In the genomic region with DNA sequence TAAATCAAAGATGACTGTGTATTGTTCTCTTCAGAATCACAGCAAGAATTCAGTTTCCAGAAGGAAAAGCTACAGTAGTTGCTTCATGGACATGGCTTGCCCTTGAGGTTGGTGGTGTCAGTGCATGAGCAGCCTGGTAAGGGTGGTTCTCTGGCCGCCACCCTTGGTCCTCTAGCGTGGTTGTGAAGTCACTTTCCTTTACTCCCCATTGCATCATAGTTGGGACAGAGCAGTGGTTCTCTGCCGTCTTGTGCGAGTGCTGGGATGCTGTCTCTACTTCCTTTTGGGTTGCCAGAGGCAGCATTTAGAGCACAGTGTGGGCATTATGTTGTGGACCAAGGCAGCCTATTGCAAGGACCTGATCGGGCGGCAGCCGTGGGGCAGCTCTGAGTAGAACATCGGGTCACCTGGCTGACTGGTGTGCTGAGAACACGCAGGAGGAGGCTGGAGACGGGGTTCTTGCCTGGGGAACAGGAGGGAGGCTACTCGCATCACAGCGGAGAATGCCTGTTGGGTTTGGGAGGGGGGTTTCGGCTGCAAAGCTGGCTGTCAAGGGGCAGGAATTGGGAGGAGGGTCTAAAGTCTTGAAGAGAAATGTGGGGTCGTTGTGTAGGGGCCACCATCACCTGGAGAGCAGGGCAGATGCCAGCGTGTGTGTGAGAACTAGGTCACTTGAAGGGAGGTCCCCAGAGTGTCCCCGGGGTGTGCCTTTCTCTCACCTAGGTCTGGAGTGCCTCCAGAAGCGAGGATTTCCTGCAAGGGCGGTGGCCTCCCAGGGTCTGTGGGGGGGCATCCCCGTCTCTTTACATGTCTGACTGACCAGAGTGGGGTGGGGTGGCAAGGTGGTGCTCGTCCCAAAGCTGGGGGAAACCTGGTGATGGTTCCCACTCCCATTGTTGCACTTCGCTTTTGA, we compare ENCODE assay signal across 1 cellular context.
TF ChIP-seq lines count a peak whose summit lies in the region.

No MANE protein-coding gene starts in this region.

TF ChIP-seq in HepG2, 621 proteins besides CTCF, POLR2A, EP300 and RAD21 (continues in another document):
- TF ChIP-seq ZMYM2 (CRISPR knock-in tag; IDR thresholded peaks at IDR 0.05): no peak
- no peak for TF ChIP-seq ZNF878 (CRISPR knock-in tag; IDR thresholded peaks at IDR 0.05)
- TF ChIP-seq JUND (CRISPR knock-in tag; IDR thresholded peaks at IDR 0.05): no peak
- TF ChIP-seq ZNF563 (CRISPR knock-in tag; IDR thresholded peaks at IDR 0.05): no peak
- TF ChIP-seq, protein P1, sequence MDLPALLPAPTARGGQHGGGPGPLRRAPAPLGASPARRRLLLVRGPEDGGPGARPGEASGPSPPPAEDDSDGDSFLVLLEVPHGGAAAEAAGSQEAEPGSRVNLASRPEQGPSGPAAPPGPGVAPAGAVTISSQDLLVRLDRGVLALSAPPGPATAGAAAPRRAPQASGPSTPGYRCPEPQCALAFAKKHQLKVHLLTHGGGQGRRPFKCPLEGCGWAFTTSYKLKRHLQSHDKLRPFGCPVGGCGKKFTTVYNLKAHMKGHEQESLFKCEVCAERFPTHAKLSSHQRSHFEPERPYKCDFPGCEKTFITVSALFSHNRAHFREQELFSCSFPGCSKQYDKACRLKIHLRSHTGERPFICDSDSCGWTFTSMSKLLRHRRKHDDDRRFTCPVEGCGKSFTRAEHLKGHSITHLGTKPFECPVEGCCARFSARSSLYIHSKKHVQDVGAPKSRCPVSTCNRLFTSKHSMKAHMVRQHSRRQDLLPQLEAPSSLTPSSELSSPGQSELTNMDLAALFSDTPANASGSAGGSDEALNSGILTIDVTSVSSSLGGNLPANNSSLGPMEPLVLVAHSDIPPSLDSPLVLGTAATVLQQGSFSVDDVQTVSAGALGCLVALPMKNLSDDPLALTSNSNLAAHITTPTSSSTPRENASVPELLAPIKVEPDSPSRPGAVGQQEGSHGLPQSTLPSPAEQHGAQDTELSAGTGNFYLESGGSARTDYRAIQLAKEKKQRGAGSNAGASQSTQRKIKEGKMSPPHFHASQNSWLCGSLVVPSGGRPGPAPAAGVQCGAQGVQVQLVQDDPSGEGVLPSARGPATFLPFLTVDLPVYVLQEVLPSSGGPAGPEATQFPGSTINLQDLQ (CRISPR knock-in tag; IDR thresholded peaks at IDR 0.05): no peak
- TF ChIP-seq, protein P2, sequence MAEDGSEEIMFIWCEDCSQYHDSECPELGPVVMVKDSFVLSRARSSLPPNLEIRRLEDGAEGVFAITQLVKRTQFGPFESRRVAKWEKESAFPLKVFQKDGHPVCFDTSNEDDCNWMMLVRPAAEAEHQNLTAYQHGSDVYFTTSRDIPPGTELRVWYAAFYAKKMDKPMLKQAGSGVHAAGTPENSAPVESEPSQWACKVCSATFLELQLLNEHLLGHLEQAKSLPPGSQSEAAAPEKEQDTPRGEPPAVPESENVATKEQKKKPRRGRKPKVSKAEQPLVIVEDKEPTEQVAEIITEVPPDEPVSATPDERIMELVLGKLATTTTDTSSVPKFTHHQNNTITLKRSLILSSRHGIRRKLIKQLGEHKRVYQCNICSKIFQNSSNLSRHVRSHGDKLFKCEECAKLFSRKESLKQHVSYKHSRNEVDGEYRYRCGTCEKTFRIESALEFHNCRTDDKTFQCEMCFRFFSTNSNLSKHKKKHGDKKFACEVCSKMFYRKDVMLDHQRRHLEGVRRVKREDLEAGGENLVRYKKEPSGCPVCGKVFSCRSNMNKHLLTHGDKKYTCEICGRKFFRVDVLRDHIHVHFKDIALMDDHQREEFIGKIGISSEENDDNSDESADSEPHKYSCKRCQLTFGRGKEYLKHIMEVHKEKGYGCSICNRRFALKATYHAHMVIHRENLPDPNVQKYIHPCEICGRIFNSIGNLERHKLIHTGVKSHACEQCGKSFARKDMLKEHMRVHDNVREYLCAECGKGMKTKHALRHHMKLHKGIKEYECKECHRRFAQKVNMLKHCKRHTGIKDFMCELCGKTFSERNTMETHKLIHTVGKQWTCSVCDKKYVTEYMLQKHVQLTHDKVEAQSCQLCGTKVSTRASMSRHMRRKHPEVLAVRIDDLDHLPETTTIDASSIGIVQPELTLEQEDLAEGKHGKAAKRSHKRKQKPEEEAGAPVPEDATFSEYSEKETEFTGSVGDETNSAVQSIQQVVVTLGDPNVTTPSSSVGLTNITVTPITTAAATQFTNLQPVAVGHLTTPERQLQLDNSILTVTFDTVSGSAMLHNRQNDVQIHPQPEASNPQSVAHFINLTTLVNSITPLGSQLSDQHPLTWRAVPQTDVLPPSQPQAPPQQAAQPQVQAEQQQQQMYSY (CRISPR knock-in tag; IDR thresholded peaks at IDR 0.05): no peak
- peak; percentile 70; the same call in 1 of the 2 replicates for TF ChIP-seq POLR2AphosphoS2 (IDR thresholded peaks at IDR 0.05; ENCODE audit: low read depth, low read length)
- no peak for TF ChIP-seq IKZF1 (IDR thresholded peaks at IDR 0.05)
- TF ChIP-seq, protein P3, sequence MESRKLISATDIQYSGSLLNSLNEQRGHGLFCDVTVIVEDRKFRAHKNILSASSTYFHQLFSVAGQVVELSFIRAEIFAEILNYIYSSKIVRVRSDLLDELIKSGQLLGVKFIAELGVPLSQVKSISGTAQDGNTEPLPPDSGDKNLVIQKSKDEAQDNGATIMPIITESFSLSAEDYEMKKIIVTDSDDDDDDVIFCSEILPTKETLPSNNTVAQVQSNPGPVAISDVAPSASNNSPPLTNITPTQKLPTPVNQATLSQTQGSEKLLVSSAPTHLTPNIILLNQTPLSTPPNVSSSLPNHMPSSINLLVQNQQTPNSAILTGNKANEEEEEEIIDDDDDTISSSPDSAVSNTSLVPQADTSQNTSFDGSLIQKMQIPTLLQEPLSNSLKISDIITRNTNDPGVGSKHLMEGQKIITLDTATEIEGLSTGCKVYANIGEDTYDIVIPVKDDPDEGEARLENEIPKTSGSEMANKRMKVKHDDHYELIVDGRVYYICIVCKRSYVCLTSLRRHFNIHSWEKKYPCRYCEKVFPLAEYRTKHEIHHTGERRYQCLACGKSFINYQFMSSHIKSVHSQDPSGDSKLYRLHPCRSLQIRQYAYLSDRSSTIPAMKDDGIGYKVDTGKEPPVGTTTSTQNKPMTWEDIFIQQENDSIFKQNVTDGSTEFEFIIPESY (CRISPR knock-in tag; IDR thresholded peaks at IDR 0.05): no peak; the same call in 1 of the 2 replicates
- TF ChIP-seq, protein P4, sequence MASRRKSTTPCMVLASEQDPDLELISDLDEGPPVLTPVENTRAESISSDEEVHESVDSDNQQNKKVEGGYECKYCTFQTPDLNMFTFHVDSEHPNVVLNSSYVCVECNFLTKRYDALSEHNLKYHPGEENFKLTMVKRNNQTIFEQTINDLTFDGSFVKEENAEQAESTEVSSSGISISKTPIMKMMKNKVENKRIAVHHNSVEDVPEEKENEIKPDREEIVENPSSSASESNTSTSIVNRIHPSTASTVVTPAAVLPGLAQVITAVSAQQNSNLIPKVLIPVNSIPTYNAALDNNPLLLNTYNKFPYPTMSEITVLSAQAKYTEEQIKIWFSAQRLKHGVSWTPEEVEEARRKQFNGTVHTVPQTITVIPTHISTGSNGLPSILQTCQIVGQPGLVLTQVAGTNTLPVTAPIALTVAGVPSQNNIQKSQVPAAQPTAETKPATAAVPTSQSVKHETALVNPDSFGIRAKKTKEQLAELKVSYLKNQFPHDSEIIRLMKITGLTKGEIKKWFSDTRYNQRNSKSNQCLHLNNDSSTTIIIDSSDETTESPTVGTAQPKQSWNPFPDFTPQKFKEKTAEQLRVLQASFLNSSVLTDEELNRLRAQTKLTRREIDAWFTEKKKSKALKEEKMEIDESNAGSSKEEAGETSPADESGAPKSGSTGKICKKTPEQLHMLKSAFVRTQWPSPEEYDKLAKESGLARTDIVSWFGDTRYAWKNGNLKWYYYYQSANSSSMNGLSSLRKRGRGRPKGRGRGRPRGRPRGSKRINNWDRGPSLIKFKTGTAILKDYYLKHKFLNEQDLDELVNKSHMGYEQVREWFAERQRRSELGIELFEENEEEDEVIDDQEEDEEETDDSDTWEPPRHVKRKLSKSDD (CRISPR knock-in tag; IDR thresholded peaks at IDR 0.05; ENCODE audit: low read depth): no peak
- TF ChIP-seq ZNF235 (CRISPR knock-in tag; IDR thresholded peaks at IDR 0.05; ENCODE audit: borderline replicate concordance): no peak
- TF ChIP-seq ZNF747 (CRISPR knock-in tag; IDR thresholded peaks at IDR 0.05; ENCODE audit: borderline replicate concordance): no peak
- no peak for TF ChIP-seq FOXC1 (CRISPR knock-in tag; IDR thresholded peaks at IDR 0.05; ENCODE audit: borderline replicate concordance)
- TF ChIP-seq, protein P5, sequence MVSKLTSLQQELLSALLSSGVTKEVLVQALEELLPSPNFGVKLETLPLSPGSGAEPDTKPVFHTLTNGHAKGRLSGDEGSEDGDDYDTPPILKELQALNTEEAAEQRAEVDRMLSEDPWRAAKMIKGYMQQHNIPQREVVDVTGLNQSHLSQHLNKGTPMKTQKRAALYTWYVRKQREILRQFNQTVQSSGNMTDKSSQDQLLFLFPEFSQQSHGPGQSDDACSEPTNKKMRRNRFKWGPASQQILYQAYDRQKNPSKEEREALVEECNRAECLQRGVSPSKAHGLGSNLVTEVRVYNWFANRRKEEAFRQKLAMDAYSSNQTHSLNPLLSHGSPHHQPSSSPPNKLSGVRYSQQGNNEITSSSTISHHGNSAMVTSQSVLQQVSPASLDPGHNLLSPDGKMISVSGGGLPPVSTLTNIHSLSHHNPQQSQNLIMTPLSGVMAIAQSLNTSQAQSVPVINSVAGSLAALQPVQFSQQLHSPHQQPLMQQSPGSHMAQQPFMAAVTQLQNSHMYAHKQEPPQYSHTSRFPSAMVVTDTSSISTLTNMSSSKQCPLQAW (CRISPR knock-in tag; IDR thresholded peaks at IDR 0.05): no peak
- no peak for TF ChIP-seq SOX6 (IDR thresholded peaks at IDR 0.05)
- no peak for TF ChIP-seq SOX6 (CRISPR knock-in tag; IDR thresholded peaks at IDR 0.05)
- no peak for TF ChIP-seq SCMH1 (CRISPR knock-in tag; IDR thresholded peaks at IDR 0.05; ENCODE audit: borderline replicate concordance)
- TF ChIP-seq, protein P6, sequence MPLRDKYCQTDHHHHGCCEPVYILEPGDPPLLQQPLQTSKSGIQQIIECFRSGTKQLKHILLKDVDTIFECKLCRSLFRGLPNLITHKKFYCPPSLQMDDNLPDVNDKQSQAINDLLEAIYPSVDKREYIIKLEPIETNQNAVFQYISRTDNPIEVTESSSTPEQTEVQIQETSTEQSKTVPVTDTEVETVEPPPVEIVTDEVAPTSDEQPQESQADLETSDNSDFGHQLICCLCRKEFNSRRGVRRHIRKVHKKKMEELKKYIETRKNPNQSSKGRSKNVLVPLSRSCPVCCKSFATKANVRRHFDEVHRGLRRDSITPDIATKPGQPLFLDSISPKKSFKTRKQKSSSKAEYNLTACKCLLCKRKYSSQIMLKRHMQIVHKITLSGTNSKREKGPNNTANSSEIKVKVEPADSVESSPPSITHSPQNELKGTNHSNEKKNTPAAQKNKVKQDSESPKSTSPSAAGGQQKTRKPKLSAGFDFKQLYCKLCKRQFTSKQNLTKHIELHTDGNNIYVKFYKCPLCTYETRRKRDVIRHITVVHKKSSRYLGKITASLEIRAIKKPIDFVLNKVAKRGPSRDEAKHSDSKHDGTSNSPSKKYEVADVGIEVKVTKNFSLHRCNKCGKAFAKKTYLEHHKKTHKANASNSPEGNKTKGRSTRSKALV (CRISPR knock-in tag; IDR thresholded peaks at IDR 0.05): no peak
- no peak for TF ChIP-seq ZNF335 (CRISPR knock-in tag; IDR thresholded peaks at IDR 0.05)
- no peak for TF ChIP-seq NR2C2 (CRISPR knock-in tag; IDR thresholded peaks at IDR 0.05; ENCODE audit: borderline replicate concordance)
- TF ChIP-seq ZNF10 (CRISPR knock-in tag; IDR thresholded peaks at IDR 0.05; ENCODE audit: borderline replicate concordance, low read depth): no peak
- TF ChIP-seq FOXA3 (CRISPR knock-in tag; IDR thresholded peaks at IDR 0.05): no peak
- peak; percentile 58; the same call in 1 of the 2 replicates for TF ChIP-seq CEBPB (IDR thresholded peaks at IDR 0.05; ENCODE audit: borderline replicate concordance, low read depth, low read length)
- TF ChIP-seq ZNF264 (CRISPR knock-in tag; IDR thresholded peaks at IDR 0.05): no peak
- 0 out of 2 replicates have a peak, but pooled peaks have one; percentile 11 for TF ChIP-seq RBFOX2 (IDR thresholded peaks at IDR 0.05; ENCODE audit: low read depth, low read length)
- TF ChIP-seq FOXJ3 (CRISPR knock-in tag; IDR thresholded peaks at IDR 0.05; ENCODE audit: borderline replicate concordance): no peak
- TF ChIP-seq, protein P7, sequence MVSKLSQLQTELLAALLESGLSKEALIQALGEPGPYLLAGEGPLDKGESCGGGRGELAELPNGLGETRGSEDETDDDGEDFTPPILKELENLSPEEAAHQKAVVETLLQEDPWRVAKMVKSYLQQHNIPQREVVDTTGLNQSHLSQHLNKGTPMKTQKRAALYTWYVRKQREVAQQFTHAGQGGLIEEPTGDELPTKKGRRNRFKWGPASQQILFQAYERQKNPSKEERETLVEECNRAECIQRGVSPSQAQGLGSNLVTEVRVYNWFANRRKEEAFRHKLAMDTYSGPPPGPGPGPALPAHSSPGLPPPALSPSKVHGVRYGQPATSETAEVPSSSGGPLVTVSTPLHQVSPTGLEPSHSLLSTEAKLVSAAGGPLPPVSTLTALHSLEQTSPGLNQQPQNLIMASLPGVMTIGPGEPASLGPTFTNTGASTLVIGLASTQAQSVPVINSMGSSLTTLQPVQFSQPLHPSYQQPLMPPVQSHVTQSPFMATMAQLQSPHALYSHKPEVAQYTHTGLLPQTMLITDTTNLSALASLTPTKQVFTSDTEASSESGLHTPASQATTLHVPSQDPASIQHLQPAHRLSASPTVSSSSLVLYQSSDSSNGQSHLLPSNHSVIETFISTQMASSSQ (IDR thresholded peaks at IDR 0.05; ENCODE audit: low read depth): no peak
- TF ChIP-seq, protein P7 (CRISPR knock-in tag; IDR thresholded peaks at IDR 0.05; ENCODE audit: borderline replicate concordance): no peak
- TF ChIP-seq ZNF205 (CRISPR knock-in tag; IDR thresholded peaks at IDR 0.05): no peak
- TF ChIP-seq, protein P8, sequence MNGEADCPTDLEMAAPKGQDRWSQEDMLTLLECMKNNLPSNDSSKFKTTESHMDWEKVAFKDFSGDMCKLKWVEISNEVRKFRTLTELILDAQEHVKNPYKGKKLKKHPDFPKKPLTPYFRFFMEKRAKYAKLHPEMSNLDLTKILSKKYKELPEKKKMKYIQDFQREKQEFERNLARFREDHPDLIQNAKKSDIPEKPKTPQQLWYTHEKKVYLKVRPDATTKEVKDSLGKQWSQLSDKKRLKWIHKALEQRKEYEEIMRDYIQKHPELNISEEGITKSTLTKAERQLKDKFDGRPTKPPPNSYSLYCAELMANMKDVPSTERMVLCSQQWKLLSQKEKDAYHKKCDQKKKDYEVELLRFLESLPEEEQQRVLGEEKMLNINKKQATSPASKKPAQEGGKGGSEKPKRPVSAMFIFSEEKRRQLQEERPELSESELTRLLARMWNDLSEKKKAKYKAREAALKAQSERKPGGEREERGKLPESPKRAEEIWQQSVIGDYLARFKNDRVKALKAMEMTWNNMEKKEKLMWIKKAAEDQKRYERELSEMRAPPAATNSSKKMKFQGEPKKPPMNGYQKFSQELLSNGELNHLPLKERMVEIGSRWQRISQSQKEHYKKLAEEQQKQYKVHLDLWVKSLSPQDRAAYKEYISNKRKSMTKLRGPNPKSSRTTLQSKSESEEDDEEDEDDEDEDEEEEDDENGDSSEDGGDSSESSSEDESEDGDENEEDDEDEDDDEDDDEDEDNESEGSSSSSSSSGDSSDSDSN (CRISPR knock-in tag; IDR thresholded peaks at IDR 0.05): no peak
